In genomic region chr9:129581505-129581904, GRCh38 we compare ENCODE assay signal across 1 cellular context.
TF ChIP-seq lines count a peak whose summit lies in the region.

No MANE protein-coding gene starts in this region.

TF ChIP-seq in HepG2, 621 proteins besides CTCF, POLR2A, EP300 and RAD21 (continued from another document):
- TF ChIP-seq ZNF800 (CRISPR knock-in tag; IDR thresholded peaks at IDR 0.05) (no peak), ZFX (CRISPR knock-in tag; IDR thresholded peaks at IDR 0.05; ENCODE audit: low read depth) (0 out of 2 replicates have a peak, but pooled peaks have one; percentile 12), ZNF431 (CRISPR knock-in tag; IDR thresholded peaks at IDR 0.05; ENCODE audit: borderline replicate concordance, low read depth) (no peak), ZFP1 (CRISPR knock-in tag; IDR thresholded peaks at IDR 0.05) (no peak), POLR2G (IDR thresholded peaks at IDR 0.05; ENCODE audit: low read depth, low read length) (peak; percentile 43; the same call in 1 of the 2 replicates), ZFP82 (CRISPR knock-in tag; IDR thresholded peaks at IDR 0.05; ENCODE audit: borderline replicate concordance) (no peak), NFIC (IDR thresholded peaks at IDR 0.05; ENCODE audit: low read length) (no peak), JARID2 (CRISPR knock-in tag; IDR thresholded peaks at IDR 0.05; ENCODE audit: insufficient replicate concordance) (no peak), MXD1 (CRISPR knock-in tag; IDR thresholded peaks at IDR 0.05) (no peak), TOPORS (CRISPR knock-in tag; IDR thresholded peaks at IDR 0.05) (no peak), TFDP2 (CRISPR knock-in tag; IDR thresholded peaks at IDR 0.05) (no peak), ZNF7 (CRISPR knock-in tag; IDR thresholded peaks at IDR 0.05) (no peak), RNF2 (conservative IDR thresholded peaks at IDR 0.05; ENCODE audit: low read depth) (no peak), CCDC6 (CRISPR knock-in tag; IDR thresholded peaks at IDR 0.05) (no peak), ZNF749 (CRISPR knock-in tag; IDR thresholded peaks at IDR 0.05; ENCODE audit: borderline replicate concordance) (no peak), ZSCAN9 (CRISPR knock-in tag; IDR thresholded peaks at IDR 0.05; ENCODE audit: borderline replicate concordance) (no peak), SALL1 (CRISPR knock-in tag; IDR thresholded peaks at IDR 0.05) (peak; percentile 4; the same call in 1 of the 2 replicates), ZNF574 (CRISPR knock-in tag; IDR thresholded peaks at IDR 0.05) (no peak), SRSF9 (IDR thresholded peaks at IDR 0.05; ENCODE audit: borderline replicate concordance, insufficient read depth, low read depth, low read length, poor library complexity, severe bottlenecking) (no peak), NFAT5 (CRISPR knock-in tag; IDR thresholded peaks at IDR 0.05) (no peak), ZNF205 (CRISPR knock-in tag; IDR thresholded peaks at IDR 0.05) (no peak), SP5 (CRISPR knock-in tag; IDR thresholded peaks at IDR 0.05; ENCODE audit: borderline replicate concordance, low read depth) (no peak), ZNF263 (CRISPR knock-in tag; IDR thresholded peaks at IDR 0.05) (no peak), ZSCAN31 (CRISPR knock-in tag; IDR thresholded peaks at IDR 0.05; ENCODE audit: low read depth) (no peak), KDM2A (CRISPR knock-in tag; IDR thresholded peaks at IDR 0.05; ENCODE audit: borderline replicate concordance, low read depth) (0 out of 2 replicates have a peak, but pooled peaks have one; percentile 20), NFE2L1 (CRISPR knock-in tag; IDR thresholded peaks at IDR 0.05; ENCODE audit: borderline replicate concordance) (no peak)
- TF ChIP-seq, protein P1, sequence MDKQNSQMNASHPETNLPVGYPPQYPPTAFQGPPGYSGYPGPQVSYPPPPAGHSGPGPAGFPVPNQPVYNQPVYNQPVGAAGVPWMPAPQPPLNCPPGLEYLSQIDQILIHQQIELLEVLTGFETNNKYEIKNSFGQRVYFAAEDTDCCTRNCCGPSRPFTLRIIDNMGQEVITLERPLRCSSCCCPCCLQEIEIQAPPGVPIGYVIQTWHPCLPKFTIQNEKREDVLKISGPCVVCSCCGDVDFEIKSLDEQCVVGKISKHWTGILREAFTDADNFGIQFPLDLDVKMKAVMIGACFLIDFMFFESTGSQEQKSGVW (CRISPR knock-in tag; IDR thresholded peaks at IDR 0.05; ENCODE audit: borderline replicate concordance) = no peak
- TF ChIP-seq, protein P2, sequence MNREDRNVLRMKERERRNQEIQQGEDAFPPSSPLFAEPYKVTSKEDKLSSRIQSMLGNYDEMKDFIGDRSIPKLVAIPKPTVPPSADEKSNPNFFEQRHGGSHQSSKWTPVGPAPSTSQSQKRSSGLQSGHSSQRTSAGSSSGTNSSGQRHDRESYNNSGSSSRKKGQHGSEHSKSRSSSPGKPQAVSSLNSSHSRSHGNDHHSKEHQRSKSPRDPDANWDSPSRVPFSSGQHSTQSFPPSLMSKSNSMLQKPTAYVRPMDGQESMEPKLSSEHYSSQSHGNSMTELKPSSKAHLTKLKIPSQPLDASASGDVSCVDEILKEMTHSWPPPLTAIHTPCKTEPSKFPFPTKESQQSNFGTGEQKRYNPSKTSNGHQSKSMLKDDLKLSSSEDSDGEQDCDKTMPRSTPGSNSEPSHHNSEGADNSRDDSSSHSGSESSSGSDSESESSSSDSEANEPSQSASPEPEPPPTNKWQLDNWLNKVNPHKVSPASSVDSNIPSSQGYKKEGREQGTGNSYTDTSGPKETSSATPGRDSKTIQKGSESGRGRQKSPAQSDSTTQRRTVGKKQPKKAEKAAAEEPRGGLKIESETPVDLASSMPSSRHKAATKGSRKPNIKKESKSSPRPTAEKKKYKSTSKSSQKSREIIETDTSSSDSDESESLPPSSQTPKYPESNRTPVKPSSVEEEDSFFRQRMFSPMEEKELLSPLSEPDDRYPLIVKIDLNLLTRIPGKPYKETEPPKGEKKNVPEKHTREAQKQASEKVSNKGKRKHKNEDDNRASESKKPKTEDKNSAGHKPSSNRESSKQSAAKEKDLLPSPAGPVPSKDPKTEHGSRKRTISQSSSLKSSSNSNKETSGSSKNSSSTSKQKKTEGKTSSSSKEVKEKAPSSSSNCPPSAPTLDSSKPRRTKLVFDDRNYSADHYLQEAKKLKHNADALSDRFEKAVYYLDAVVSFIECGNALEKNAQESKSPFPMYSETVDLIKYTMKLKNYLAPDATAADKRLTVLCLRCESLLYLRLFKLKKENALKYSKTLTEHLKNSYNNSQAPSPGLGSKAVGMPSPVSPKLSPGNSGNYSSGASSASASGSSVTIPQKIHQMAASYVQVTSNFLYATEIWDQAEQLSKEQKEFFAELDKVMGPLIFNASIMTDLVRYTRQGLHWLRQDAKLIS (CRISPR knock-in tag; IDR thresholded peaks at IDR 0.05) = no peak
